Comparison of ENCODE assay signal across 27 cellular contexts in the genomic region with DNA sequence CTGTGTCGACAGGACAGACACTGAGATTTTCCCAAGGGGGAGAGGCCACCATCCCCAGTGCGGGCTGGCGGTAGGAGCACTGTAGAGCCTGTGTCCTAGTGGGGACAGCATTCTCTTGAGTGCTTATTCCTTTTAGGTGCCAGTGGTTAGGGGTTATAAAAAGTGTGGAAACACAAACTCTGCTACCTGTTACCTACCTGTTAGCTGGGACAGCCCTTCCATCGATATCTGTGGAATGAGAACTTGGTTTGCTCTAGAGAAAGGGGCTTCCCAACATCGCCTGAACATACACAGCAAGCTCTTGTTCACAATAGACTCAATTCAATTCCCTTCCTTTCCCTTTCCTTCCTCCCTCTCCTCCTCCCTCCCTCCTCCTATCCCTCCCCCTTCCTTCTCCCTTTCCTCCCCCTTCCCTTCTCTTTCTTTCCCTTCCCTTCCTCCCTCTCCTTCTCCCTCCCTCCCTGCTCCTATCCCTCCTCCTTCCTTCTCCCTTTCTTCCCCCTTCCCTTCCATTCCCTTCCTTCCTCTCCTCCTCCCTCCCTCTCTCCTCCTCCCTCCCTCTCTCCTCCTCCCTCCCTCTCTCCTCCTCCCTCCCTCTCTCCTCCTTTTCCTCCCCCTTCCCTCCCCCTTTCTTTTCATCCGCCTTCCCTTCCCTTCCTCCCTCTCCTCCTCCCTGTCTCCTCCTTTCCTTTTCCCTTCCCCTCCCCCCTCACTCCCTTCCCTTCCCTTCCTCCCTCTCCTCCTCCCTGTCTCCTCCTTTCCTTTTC.
"Had no signal": no experiment of that assay in that cellular context is flagged by ENCODE, and none has a peak within 500 bp of the region (broad histone marks: within the 10 kb centered on the region; RNA-seq: fewer than 3 reads in every experiment).

No MANE protein-coding gene starts in this region.

- FAIRE-seq: astrocyte, bronchial epithelial cell, frontal cortex had no signal

- H3K4me3 ChIP-seq: coronary artery, dorsolateral prefrontal cortex had no signal

- H3K27me3 ChIP-seq: brain microvascular endothelial cell, dorsolateral prefrontal cortex had no signal

- H3K27ac ChIP-seq: brain microvascular endothelial cell, coronary artery, dorsolateral prefrontal cortex, WERI-Rb-1 had no signal

- H3K36me3 ChIP-seq: brain microvascular endothelial cell, WERI-Rb-1 had no signal

- DNase-seq: activated B cell treated with CpG ODN at 0.5 μM for 24 hours; activated CD4-positive, alpha-beta memory T cell treated with anti-CD3 and anti-CD28 coated beads for 36 hours; activated CD4-positive, alpha-beta T cell treated with anti-CD3 and anti-CD28 coated beads for 48 hours; activated CD4-positive, alpha-beta T cell treated with anti-CD3 and anti-CD28 coated beads, Interleukin-2, amount 50 U/mL, for 1 hour; activated CD8-positive, alpha-beta memory T cell treated with anti-CD3 and anti-CD28 coated beads, Interleukin-2, amount 10 ng/mL, durations not matched to agents 7 days and 5 days; activated CD8-positive, alpha-beta memory T cell treated with anti-CD3 and anti-CD28 coated beads, Interleukin-2, amount 50 U/mL, for 4 hours; activated CD8-positive, alpha-beta T cell treated with anti-CD3 and anti-CD28 coated beads, Interleukin-2, amount 10 ng/mL, durations not matched to agents 7 days and 5 days; activated gamma-delta T cell treated with Interleukin-2 at 50 U/mL for 16 hours; activated naive CD4-positive, alpha-beta T cell treated with anti-CD3 and anti-CD28 coated beads, Interleukin-2, amount 50 U/mL, for 16 hours; activated naive CD4-positive, alpha-beta T cell treated with Interleukin-2 at 50 U/mL for 16 hours; activated T-cell treated with anti-CD3 and anti-CD28 coated beads, Interleukin-2, amount 50 U/mL, for 1 hour; activated T-cell treated with anti-CD3 and anti-CD28 coated beads, Interleukin-2, amount 50 U/mL, for 48 hours; amniotic stem cell; anterior cingulate cortex; brain microvascular endothelial cell; effector memory CD4-positive, alpha-beta T cell; endodermal cell; foreskin fibroblast; T1000; WERI-Rb-1 had no signal

- ATAC-seq: activated CD4-positive, CD25-positive, alpha-beta regulatory T cell treated with anti-CD3 and anti-CD28 coated beads, Interleukin-2, amount 50 U/mL, for 24 hours; activated CD8-positive, alpha-beta memory T cell treated with anti-CD3 and anti-CD28 coated beads, Interleukin-2, amount 10 ng/mL, durations not matched to agents 7 days and 5 days; activated CD8-positive, alpha-beta T cell treated with anti-CD3 and anti-CD28 coated beads, Interleukin-2, amount 10 ng/mL, durations not matched to agents 7 days and 5 days; esophagus mucosa had no signal
